Comparison of ENCODE assay signal across 18 cellular contexts in the genomic region with DNA sequence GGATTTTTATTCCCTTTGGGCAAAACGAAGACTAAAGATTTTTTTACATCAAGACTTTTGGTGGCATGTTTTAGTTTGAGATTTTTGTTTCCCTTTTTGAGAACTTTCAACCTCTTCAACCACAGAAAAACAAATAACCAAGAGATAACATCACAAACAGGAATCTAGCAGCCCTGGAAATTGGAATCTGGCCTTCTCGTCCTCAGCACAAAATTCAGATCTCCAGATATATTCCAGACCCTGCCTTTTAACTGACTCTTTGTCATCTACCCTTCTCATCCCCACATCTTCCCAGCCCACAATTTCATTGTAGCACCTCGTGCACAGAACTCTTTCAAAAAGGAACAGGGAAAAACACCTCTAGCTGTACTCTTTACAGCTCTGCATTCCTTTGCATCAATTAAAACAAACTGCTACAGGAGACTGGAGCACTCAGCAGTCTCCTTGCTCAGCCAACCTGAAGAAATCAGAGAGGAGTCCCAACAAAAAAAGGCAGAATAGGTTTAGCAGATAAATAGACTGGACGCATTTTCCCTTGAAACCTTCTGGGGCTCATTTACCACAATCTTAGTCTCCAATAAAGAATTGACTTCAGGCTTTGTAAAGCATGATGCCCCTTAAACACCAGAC.
DNase-seq lines count a peak whose midpoint lies in the region; ATAC-seq and TF ChIP-seq lines count a peak whose summit lies in the region.
"Had no signal": no experiment of that assay in that cellular context is flagged by ENCODE, and none has a peak within 500 bp of the region (broad histone marks: within the 10 kb centered on the region; RNA-seq: fewer than 3 reads in every experiment).

No MANE protein-coding gene starts in this region.

- TF ChIP-seq CTCF in SK-N-SH (IDR thresholded peaks at IDR 0.05) (no peak), neural progenitor cell (IDR thresholded peaks at IDR 0.05) (no peak), uterus (IDR thresholded peaks at IDR 0.05) (no peak)

- TF ChIP-seq POLR2A in uterus (IDR thresholded peaks at IDR 0.05): no peak

- peaks cover 0 to 8% of the 10 kb centered on the region in 2 experiments; a peak in 2 of 4 replicates for H3K4me1 ChIP-seq in SK-N-SH (ENCODE audit: control insufficient read depth in 1 of 2, insufficient read depth in 2 of 2, low read depth in 1 of 2, low read length in 1 of 2)
- peaks cover 83% of the 10 kb centered on the region for H3K4me1 ChIP-seq in neural progenitor cell
- no peaks in the 10 kb centered on the region for H3K4me1 ChIP-seq in uterus
- H3K4me1 ChIP-seq: Caco-2, Peyer's patch had no signal

- H3K4me3 Mint-ChIP-seq in neural progenitor cell: no peak overlapping the region
- H3K4me3 Mint-ChIP-seq: CD14-positive monocyte had no signal

- peak; percentile 22 for DNase-seq in ELF-1 (ENCODE audit: low read depth, low spot score)
- peak; percentile 19 for DNase-seq in SK-N-SH
- peak; percentile 74 for DNase-seq in islet precursor cell
- DNase-seq in neural progenitor cell (ENCODE audit: low spot score): peak; percentile 83
- DNase-seq in DMS79 treated with DMSO at 0.1 percent for 48 hours (lab: John Stamatoyannopoulos, UW): no peak
- no peak for DNase-seq in SKM-1 (lab: John Stamatoyannopoulos, UW; ENCODE audit: unreplicated experiment)
- no peak for DNase-seq in uterus
- DNase-seq: Caco-2, KBM-7, NCI-H1092 treated with DMSO at 0.1 percent for 48 hours, NCI-H2227 treated with DMSO at 0.1 percent for 48 hours, NCI-H524 treated with DMSO at 0.1 percent for 48 hours, Peyer's patch had no signal

- H3F3A ChIP-seq in SK-N-SH (replicated peaks; ENCODE audit: insufficient read depth) (no peaks in the 10 kb centered on the region), neural progenitor cell (ENCODE audit: low read depth) (peaks cover 55% of the 10 kb centered on the region)

- H3K4me1 Mint-ChIP-seq in neural progenitor cell: peaks cover 74% of the 10 kb centered on the region
- H3K4me1 Mint-ChIP-seq: CD14-positive monocyte had no signal

- no peaks in the 10 kb centered on the region for H3K79me2 ChIP-seq in SK-N-SH (ENCODE audit: insufficient read depth)
- H3K79me2 ChIP-seq in neural progenitor cell (ENCODE audit: low read depth): no peaks in the 10 kb centered on the region

- POLR2A ChIA-PET in SK-N-SH (lab: Yijun Ruan, JAX): no interaction called here

- no peak overlapping the region for H3K4me3 ChIP-seq in SK-N-SH (ENCODE audit: low read depth in 2 of 2, low read length in 1 of 2)
- no peak overlapping the region for H3K4me3 ChIP-seq in neural progenitor cell
- H3K4me3 ChIP-seq in uterus: no peak overlapping the region
- H3K4me3 ChIP-seq: Peyer's patch, SK-N-MC had no signal

- CTCF ChIA-PET in SK-N-SH (lab: Yijun Ruan, JAX): no interaction called here

- 18% methylated on average over 4 of the region's 4 CpGs for WGBS in SK-N-SH (ENCODE audit: low lambda C conversion rate)

- no peak; a peak in 1 of 4 replicates for TF ChIP-seq EP300 in SK-N-SH (IDR thresholded peaks at IDR 0.05; ENCODE audit: borderline replicate concordance in 1 of 2, low read depth in 1 of 2, low read length in 1 of 2)

- H3K36me3 Mint-ChIP-seq in neural progenitor cell: peaks cover 2% of the 10 kb centered on the region
- H3K36me3 Mint-ChIP-seq: CD14-positive monocyte had no signal

- H3K9me3 ChIP-seq in SK-N-SH (no peaks in the 10 kb centered on the region), neural progenitor cell (ENCODE audit: low read depth) (no peaks in the 10 kb centered on the region), uterus (no peaks in the 10 kb centered on the region)
- H3K9me3 ChIP-seq: Caco-2, Peyer's patch had no signal

- H3K27me3 ChIP-seq in SK-N-SH (ENCODE audit: insufficient read depth) (no peaks in the 10 kb centered on the region), neural progenitor cell (no peaks in the 10 kb centered on the region), uterus (no peaks in the 10 kb centered on the region)
- H3K27me3 ChIP-seq: Peyer's patch had no signal

- no peak overlapping the region for H3K9ac ChIP-seq in SK-N-SH
- H3K9ac ChIP-seq in neural progenitor cell: no peak overlapping the region

- peaks cover 4% of the 10 kb centered on the region for H3K27me3 Mint-ChIP-seq in neural progenitor cell (ENCODE audit: insufficient read depth, low read depth)

- H3K9me2 ChIP-seq in SK-N-SH: no peaks in the 10 kb centered on the region

- H3K4me2 ChIP-seq in SK-N-SH: no peak overlapping the region
- H3K4me2 ChIP-seq in neural progenitor cell: peak overlapping the region; percentile 65

- H3K27ac ChIP-seq in SK-N-SH (ENCODE audit: low read depth in 2 of 2, low read length in 1 of 2) (peak overlapping the region in 1 of 2 experiments; percentile 69; a peak in 1 of 4 replicates), neural progenitor cell (peak overlapping the region; percentile 77), uterus (no peak overlapping the region)
- H3K27ac ChIP-seq: Peyer's patch, SK-N-MC had no signal

- H4K20me1 ChIP-seq in SK-N-SH (ENCODE audit: insufficient read depth) (no peaks in the 10 kb centered on the region), neural progenitor cell (ENCODE audit: low read depth) (no peaks in the 10 kb centered on the region)

- intact Hi-C loops in uterus (cut with DNase I; ENCODE audit: low total_unique reads): no loop called here

- ATAC-seq in HG03139 (IDR thresholded peaks at IDR 0.05; ENCODE audit: unreplicated experiment): no peak
- ATAC-seq: HCT116, Right ventricle myocardium inferior had no signal

- peak overlapping the region; percentile 14 for H3K27ac Mint-ChIP-seq in neural progenitor cell
- H3K27ac Mint-ChIP-seq: CD14-positive monocyte had no signal

- peaks cover 11% of the 10 kb centered on the region for H3K9me3 Mint-ChIP-seq in neural progenitor cell

- H2AFZ ChIP-seq in SK-N-SH (ENCODE audit: low read depth) (no peak overlapping the region), neural progenitor cell (replicated peaks) (no peak overlapping the region)

- TF ChIP-seq RAD21 in SK-N-SH (IDR thresholded peaks at IDR 0.05; ENCODE audit: low read length): peak; percentile 18; the same call in 1 of the 2 replicates

- H3K36me3 ChIP-seq in SK-N-SH (replicated peaks in 1 of 2; ENCODE audit: control insufficient read depth in 1 of 2, insufficient read depth in 2 of 2, low read length in 1 of 2): no peaks in the 10 kb centered on the region
- no peaks in the 10 kb centered on the region for H3K36me3 ChIP-seq in neural progenitor cell
- no peaks in the 10 kb centered on the region for H3K36me3 ChIP-seq in uterus
- H3K36me3 ChIP-seq: Peyer's patch had no signal

TF ChIP-seq in SK-N-SH, 30 proteins besides CTCF, POLR2A, EP300 and RAD21:
- TF ChIP-seq IRF3 (IDR thresholded peaks at IDR 0.05; ENCODE audit: low read depth, low read length) (no peak), NRF1 (IDR thresholded peaks at IDR 0.05; ENCODE audit: low read depth, low read length) (no peak), GATA2 (CRISPR knock-in tag; IDR thresholded peaks at IDR 0.05) (peak; percentile 57)

Comparison
In these comparisons a context has a peak if more than half of its experiments do, and no peak if none do; other contexts are left out.
1. DNase-seq: peak in ELF-1 (single experiment), SK-N-SH (single experiment), islet precursor cell (single experiment) and neural progenitor cell (single experiment); none in DMS79 treated with DMSO at 0.1 percent for 48 hours (single experiment), SKM-1 (single experiment) and uterus (0 of 2).